8 cellular contexts compared by ENCODE assay signal in genomic region chr1:26692793-26693490, GRCh38. TPM values are rescaled to one million over a fixed set of nuclear protein-coding genes. Genes with fewer than 3 reads are reported as not detected.
DNase-seq lines count a peak whose midpoint lies in the region; ATAC-seq lines count a peak whose summit lies in the region.

No MANE protein-coding gene starts in this region.

- peak; percentile 40 for ATAC-seq in GM18867 (IDR thresholded peaks at IDR 0.05; ENCODE audit: unreplicated experiment)
- ATAC-seq in effector memory CD8-positive, alpha-beta T cell (replicated peaks) = peak; percentile 45

- H3K4me1 Mint-ChIP-seq in effector memory CD8-positive, alpha-beta T cell (ENCODE audit: low read depth in 2 of 2) = peaks cover 18 to 32% of the 10 kb centered on the region in 2 donors

- peaks cover 15% of the 10 kb centered on the region for H3K36me3 Mint-ChIP-seq in effector memory CD8-positive, alpha-beta T cell (ENCODE audit: insufficient read depth)

- no peaks in the 10 kb centered on the region for H3K9me3 Mint-ChIP-seq in effector memory CD8-positive, alpha-beta T cell

- peak overlapping the region; percentile 91 to 96 for H3K27ac Mint-ChIP-seq in effector memory CD8-positive, alpha-beta T cell

- H3K4me3 Mint-ChIP-seq in effector memory CD8-positive, alpha-beta T cell = peak overlapping the region in 1 of 2 donors; percentile 97

- H3K27me3 Mint-ChIP-seq in effector memory CD8-positive, alpha-beta T cell = no peaks in the 10 kb centered on the region

- DNase-seq in 8988T (peak; percentile 63), HT1080 (ENCODE audit: low read depth) (peak; percentile 99), NOMO-1 treated with DMSO at 0.1 percent for 48 hours (lab: John Stamatoyannopoulos, UW; ENCODE audit: unreplicated experiment) (peak; percentile 99), lung microvascular endothelial cell (ENCODE audit: low read depth in 2 of 2) (peak; percentile 98 to 99)
- DNase-seq in activated CD8-positive, alpha-beta memory T cell treated with anti-CD3 and anti-CD28 coated beads for 48 hours (ENCODE audit: low read depth in 2 of 3, low spot score in 2 of 3) = peak; percentile 59 to 66 (median 61)
- peak; percentile 82 to 90 (median 84) for DNase-seq in effector memory CD8-positive, alpha-beta T cell
- peak; percentile 60 to 89 (median 79) for DNase-seq in stimulated activated CD4-positive, alpha-beta T cell treated with anti-CD3 and anti-CD28 coated beads, TNF-alpha, amount 100 ng/mL, for 24 hours (ENCODE audit: low read depth in 3 of 3)

RNA-seq across cellular contexts. Expression of gene ARID1A, which starts 2.9 kb away (rescaled TPM):
- total RNA-seq in HT1080 (2014; rRNA removed; shearing (Covaris generic)) = 15.0 and 17.2 TPM in 2 replicates
- 24.1 and 30.5 TPM in 2 replicates for polyA plus RNA-seq in HT1080 (2015; cell fraction: cytosol; rRNA removed)
- polyA plus RNA-seq in HT1080 (2015; cell fraction: nucleus; rRNA removed) = 51.6 and 56.8 TPM in 2 replicates
- 7.8 and 9.5 TPM in 2 replicates for total RNA-seq in lung microvascular endothelial cell

Comparison
In these comparisons a context has a peak if more than half of its experiments do, and no peak if none do; other contexts are left out.
1. Peak in every context shown above with its lines: DNase-seq and ATAC-seq.